Comparison of ENCODE assay signal across 8 cellular contexts in genomic region chr5:160757194-160757593, GRCh38.
"Had no signal": no experiment of that assay in that cellular context is flagged by ENCODE, and none has a peak within 500 bp of the region (broad histone marks: within the 10 kb centered on the region; RNA-seq: fewer than 3 reads in every experiment).

No MANE protein-coding gene starts in this region.

- FAIRE-seq: H1, H54, HTR-8/SVneo, K562 had no signal

- DNase-seq: H9, HCEC 1CT, IMR-90 had no signal

- H3K4me3 ChIP-seq: GM23338, K562 had no signal

- ATAC-seq: GM23338, K562 had no signal
